1 cellular context compared by ENCODE assay signal in genomic region chr14:75482366-75482765, GRCh38.
TF ChIP-seq lines count a peak whose summit lies in the region.

No MANE protein-coding gene starts in this region.

TF ChIP-seq in H1, 55 proteins besides CTCF, POLR2A, EP300 and RAD21 (continued from another document):
- TF ChIP-seq YY1 (IDR thresholded peaks at IDR 0.05; ENCODE audit: low read depth, low read length) = no peak
- TF ChIP-seq GTF2F1 (IDR thresholded peaks at IDR 0.05; ENCODE audit: borderline replicate concordance, low read depth, low read length) = no peak
- no peak for TF ChIP-seq JUND (IDR thresholded peaks at IDR 0.05; ENCODE audit: low read length)
- TF ChIP-seq TAF7 (optimal IDR thresholded peaks at IDR 0.05; ENCODE audit: borderline replicate concordance, low read depth, low read length) = no peak
- TF ChIP-seq HDAC2 (IDR thresholded peaks at IDR 0.05; ENCODE audit: borderline replicate concordance in 1 of 2, low read depth in 2 of 2, low read length in 2 of 2) = no peak
- TF ChIP-seq POU5F1 (IDR thresholded peaks at IDR 0.05; ENCODE audit: low read depth, low read length) = no peak
- TF ChIP-seq SP4 (IDR thresholded peaks at IDR 0.05; ENCODE audit: low read length) = no peak
- TF ChIP-seq SP2 (IDR thresholded peaks at IDR 0.05; ENCODE audit: low read length) = no peak
- no peak for TF ChIP-seq RBBP5 (IDR thresholded peaks at IDR 0.05; ENCODE audit: borderline replicate concordance, low read depth, low read length)
